Comparison of ENCODE assay signal across 25 cellular contexts in the genomic region with DNA sequence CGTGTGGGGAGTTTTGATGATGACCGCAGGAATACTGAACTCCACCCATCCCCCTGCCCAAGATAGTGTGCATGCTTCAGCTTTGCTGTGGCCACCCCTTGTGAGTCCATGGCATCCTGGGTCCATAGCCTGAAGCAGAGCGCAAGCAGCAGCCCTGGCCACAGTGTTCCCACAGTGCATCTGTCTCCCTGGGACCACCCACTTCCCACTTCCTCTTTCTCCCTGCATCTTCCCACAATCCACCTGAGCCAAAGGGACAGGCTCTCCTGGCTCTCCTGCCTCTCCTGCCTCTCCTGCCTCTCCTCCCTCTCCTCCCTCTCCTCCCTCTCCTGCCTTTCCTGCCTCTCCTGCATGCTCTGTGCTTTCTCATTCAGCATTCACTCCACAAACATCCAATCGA.
DNase-seq lines count a peak whose midpoint lies in the region; ATAC-seq, FAIRE-seq and TF ChIP-seq lines count a peak whose summit lies in the region.
"Had no signal": no experiment of that assay in that cellular context is flagged by ENCODE, and none has a peak within 500 bp of the region (broad histone marks: within the 10 kb centered on the region; RNA-seq: fewer than 3 reads in every experiment).

No MANE protein-coding gene starts in this region.

- H3K4me1 ChIP-seq in GM12878 (ENCODE audit: control insufficient read depth, insufficient read depth, low read length) (no peaks in the 10 kb centered on the region), endodermal cell (ENCODE audit: control insufficient read depth, insufficient read depth, low read length) (no peaks in the 10 kb centered on the region), spleen (no peaks in the 10 kb centered on the region)
- H3K4me1 ChIP-seq: BLaER1 had no signal

- TF ChIP-seq RAD21 in GM12878 (IDR thresholded peaks at IDR 0.05; ENCODE audit: insufficient read depth, low read depth, low read length): no peak

- H3K79me2 ChIP-seq in GM12878 (ENCODE audit: control insufficient read depth, insufficient read depth, low read length): no peaks in the 10 kb centered on the region

- no peak for ATAC-seq in GM12878
- no peak for ATAC-seq in activated naive CD4-positive, alpha-beta T cell treated with anti-CD3 and anti-CD28 coated beads, Interleukin-2, amount 50 U/mL, for 72 hours
- no peak for ATAC-seq in HG03045 (IDR thresholded peaks at IDR 0.05; ENCODE audit: unreplicated experiment)

- POLR2A ChIA-PET in GM12878 (lab: Charles Lee): no interaction called here

- peaks cover 9% of the 10 kb centered on the region for H3K9me3 Mint-ChIP-seq in endodermal cell
- peaks cover 0 to 3% of the 10 kb centered on the region in 2 donors for H3K9me3 Mint-ChIP-seq in activated naive CD4-positive, alpha-beta T cell treated with anti-CD3 and anti-CD28 coated beads, Interleukin-2, amount 50 U/mL, for 72 hours

- BruUV-seq in GM12878 (replicated peaks; lab: Mats Ljungman, UMichigan): no TSS peak

- H3K27me3 Mint-ChIP-seq in endodermal cell (ENCODE audit: insufficient read depth): peaks cover 4% of the 10 kb centered on the region

- in situ Hi-C loops in GM12878 (cut with MboI): no loop called here

- no peak overlapping the region for H3K27ac Mint-ChIP-seq in endodermal cell
- H3K27ac Mint-ChIP-seq in activated naive CD4-positive, alpha-beta T cell treated with anti-CD3 and anti-CD28 coated beads, Interleukin-2, amount 50 U/mL, for 72 hours: no peak overlapping the region
- H3K27ac Mint-ChIP-seq: B cell; CD4-positive, alpha-beta T cell; CD8-positive, alpha-beta memory T cell had no signal

- DNase-seq in GM12891 (ENCODE audit: insufficient read length, low spot score) (no peak), GM12878 (ENCODE audit: low read depth, low spot score) (no peak), endodermal cell (peak; percentile 17), spleen (peak; percentile 18), urothelium cell line (ENCODE audit: low spot score) (no peak), MV-4-11 (lab: John Stamatoyannopoulos, UW) (no peak)
- no peak for DNase-seq in activated naive CD4-positive, alpha-beta T cell treated with anti-CD3 and anti-CD28 coated beads, Interleukin-2, amount 50 U/mL, for 72 hours (ENCODE audit: low spot score in 2 of 2)
- DNase-seq: CD4-positive, alpha-beta T cell; CD8-positive, alpha-beta memory T cell; DMS 273 treated with DMSO at 0.1 percent for 48 hours; DMS79; EL; GF-D8; GM23248; H7; HCEC 1CT had no signal

- H3K4me3 ChIP-seq in GM12878 (no peak overlapping the region), endodermal cell (ENCODE audit: low read length) (no peak overlapping the region), spleen (no peak overlapping the region)
- H3K4me3 ChIP-seq: BLaER1, GM23248 had no signal

- no peaks in the 10 kb centered on the region for H3K36me3 ChIP-seq in GM12878 (ENCODE audit: control insufficient read depth in 2 of 2, insufficient read depth in 2 of 2, low read length in 1 of 2)
- no peaks in the 10 kb centered on the region for H3K36me3 ChIP-seq in endodermal cell (ENCODE audit: control insufficient read depth, insufficient read depth, low read length)
- H3K36me3 ChIP-seq in spleen: no peaks in the 10 kb centered on the region
- H3K36me3 ChIP-seq: BLaER1 had no signal

- no peak overlapping the region for H3K4me3 Mint-ChIP-seq in endodermal cell
- H3K4me3 Mint-ChIP-seq: B cell; CD4-positive, alpha-beta T cell; CD8-positive, alpha-beta memory T cell had no signal

- H3K9ac ChIP-seq in GM12878 (ENCODE audit: control insufficient read depth, insufficient read depth, low read length) (no peak overlapping the region), endodermal cell (ENCODE audit: extremely low read depth, low read length, poor library complexity, severe bottlenecking) (no peak overlapping the region)
- H3K9ac ChIP-seq: BLaER1, GM23248 had no signal

- TF ChIP-seq CTCF in GM12878 (IDR thresholded peaks at IDR 0.05 in 2 of 3, conservative IDR thresholded peaks at IDR 0.05 in 1 of 3; ENCODE audit: control insufficient read depth in 2 of 3, extremely low read depth in 1 of 3, insufficient read depth in 1 of 3, low read depth in 3 of 3, low read length in 3 of 3) (no peak), endodermal cell (conservative IDR thresholded peaks at IDR 0.05) (no peak), spleen (IDR thresholded peaks at IDR 0.05 in 8 of 11, conservative IDR thresholded peaks at IDR 0.05 in 3 of 11) (no peak)

- no peak for TF ChIP-seq EP300 in GM12878 (IDR thresholded peaks at IDR 0.05; ENCODE audit: borderline replicate concordance in 1 of 2, control insufficient read depth in 1 of 2, low read depth in 2 of 2, low read length in 2 of 2)

- H3K27ac ChIP-seq in GM12878 (ENCODE audit: control insufficient read depth, insufficient read depth) (no peak overlapping the region), endodermal cell (ENCODE audit: low read depth, low read length) (no peak overlapping the region), spleen (no peak overlapping the region)
- H3K27ac ChIP-seq: 22Rv1, BLaER1, C4-2B, GM23248 had no signal

- FAIRE-seq in GM12891 (lab: Jason Lieb, UNC) (no peak), GM12878 (lab: Jason Lieb, UNC) (no peak), urothelium cell line (lab: Jason Lieb, UNC) (no peak)
- FAIRE-seq: A204.1, D721Med, GM19239, H1 had no signal

- H3K27me3 ChIP-seq in GM12878 (replicated peaks in 1 of 2; ENCODE audit: control insufficient read depth in 2 of 2, insufficient read depth in 2 of 2, low read length in 1 of 2) (no peaks in the 10 kb centered on the region), endodermal cell (ENCODE audit: control insufficient read depth, insufficient read depth, low read length, poor library complexity, severe bottlenecking) (no peaks in the 10 kb centered on the region), spleen (replicated peaks in 1 of 7) (peaks cover 0 to 6% (median 0%) of the 10 kb centered on the region in 7 donors)
- H3K27me3 ChIP-seq: BLaER1 had no signal

- RAD21 ChIA-PET in GM12878 (lab: Charles Lee; ENCODE audit: unreplicated experiment): no interaction called here

- no peak overlapping the region for H3K4me2 ChIP-seq in GM12878 (ENCODE audit: control insufficient read depth, insufficient read depth)
- H3K4me2 ChIP-seq: BLaER1 had no signal

- WGBS in GM12878 (ENCODE audit: insufficient coverage, insufficient replicate concordance, low lambda C conversion rate, missing lambda C conversion rate): 49% methylated on average over 4 of the region's 4 CpGs
- WGBS in endodermal cell (ENCODE audit: insufficient coverage in 1 of 2, insufficient read length in 1 of 2), 2 experiments: 86 to 89% methylated on average over 3 to 4 of the region's 4 CpGs
- 57 to 91% (median 81%) methylated on average over 4 of the region's 4 CpGs for WGBS in spleen, 5 donors

- no peaks in the 10 kb centered on the region for H3K36me3 Mint-ChIP-seq in endodermal cell (ENCODE audit: low read depth)
- no peaks in the 10 kb centered on the region for H3K36me3 Mint-ChIP-seq in activated naive CD4-positive, alpha-beta T cell treated with anti-CD3 and anti-CD28 coated beads, Interleukin-2, amount 50 U/mL, for 72 hours
- H3K36me3 Mint-ChIP-seq: CD8-positive, alpha-beta memory T cell had no signal

- SMC1A ChIA-PET in GM12878 (lab: Charles Lee; ENCODE audit: uncharacterized antibody, unreplicated experiment): no interaction called here

- no peaks in the 10 kb centered on the region for H4K20me1 ChIP-seq in GM12878 (ENCODE audit: control insufficient read depth, insufficient read depth)
- H4K20me1 ChIP-seq: BLaER1 had no signal

- CTCF ChIA-PET in GM12878 (lab: Yijun Ruan, JAX): no interaction called here

- H3K9me3 ChIP-seq in GM12878 (replicated peaks; ENCODE audit: control insufficient read depth, insufficient read depth, low read length) (no peaks in the 10 kb centered on the region; the same call in 2 of the 3 replicates), endodermal cell (ENCODE audit: control insufficient read depth, low read length) (peaks cover 10% of the 10 kb centered on the region), spleen (peaks cover 0 to 22% (median 5%) of the 10 kb centered on the region in 8 donors)
- H3K9me3 ChIP-seq: BLaER1 had no signal

- no peak overlapping the region for H2AFZ ChIP-seq in GM12878 (ENCODE audit: control insufficient read depth, low read depth, low read length)
- H2AFZ ChIP-seq: GM23248 had no signal

- no peaks in the 10 kb centered on the region for H3K4me1 Mint-ChIP-seq in endodermal cell
- H3K4me1 Mint-ChIP-seq: B cell; CD8-positive, alpha-beta memory T cell had no signal

- intact Hi-C loops in GM12878 (cut with micrococcal nuclease; ENCODE audit: unreplicated experiment): no loop called here
- intact Hi-C loops in spleen (cut with DNase I; ENCODE audit: low total_unique reads): no loop called here

- no peak for TF ChIP-seq POLR2A in GM12891 (IDR thresholded peaks at IDR 0.05; ENCODE audit: low read depth, low read length)
- no peak for TF ChIP-seq POLR2A in GM12878 (IDR thresholded peaks at IDR 0.05; ENCODE audit: low read depth, low read length)
- TF ChIP-seq POLR2A in spleen (IDR thresholded peaks at IDR 0.05): no peak

TF ChIP-seq in GM12891, 5 proteins besides CTCF, POLR2A, EP300 and RAD21:
- no peak for TF ChIP-seq TAF1 (IDR thresholded peaks at IDR 0.05; ENCODE audit: low read depth, low read length)
- peak; percentile 79 for TF ChIP-seq SPI1 (IDR thresholded peaks at IDR 0.05; ENCODE audit: low read depth, low read length)

TF ChIP-seq in GM12878, 131 proteins besides CTCF, POLR2A, EP300 and RAD21:
- TF ChIP-seq CHD2 (IDR thresholded peaks at IDR 0.05; ENCODE audit: borderline replicate concordance, low read depth, low read length): no peak
- peak; percentile 68; the same call in 1 of the 2 replicates for TF ChIP-seq SPI1 (IDR thresholded peaks at IDR 0.05; ENCODE audit: borderline replicate concordance, insufficient read depth, low read depth, low read length)
- no peak for TF ChIP-seq MEF2A (IDR thresholded peaks at IDR 0.05; ENCODE audit: insufficient read depth, low read depth, low read length)

Comparison
In these comparisons a context has a peak if more than half of its experiments do, and no peak if none do; other contexts are left out.
1. DNase-seq: peak in endodermal cell (single experiment) and spleen (single experiment); none in GM12891 (single experiment), GM12878 (single experiment), urothelium cell line (single experiment), activated naive CD4-positive, alpha-beta T cell treated with anti-CD3 and anti-CD28 coated beads, Interleukin-2, amount 50 U/mL, for 72 hours (0 of 2) and MV-4-11 (single experiment).